8 cellular contexts compared by ENCODE assay signal in the genomic region with DNA sequence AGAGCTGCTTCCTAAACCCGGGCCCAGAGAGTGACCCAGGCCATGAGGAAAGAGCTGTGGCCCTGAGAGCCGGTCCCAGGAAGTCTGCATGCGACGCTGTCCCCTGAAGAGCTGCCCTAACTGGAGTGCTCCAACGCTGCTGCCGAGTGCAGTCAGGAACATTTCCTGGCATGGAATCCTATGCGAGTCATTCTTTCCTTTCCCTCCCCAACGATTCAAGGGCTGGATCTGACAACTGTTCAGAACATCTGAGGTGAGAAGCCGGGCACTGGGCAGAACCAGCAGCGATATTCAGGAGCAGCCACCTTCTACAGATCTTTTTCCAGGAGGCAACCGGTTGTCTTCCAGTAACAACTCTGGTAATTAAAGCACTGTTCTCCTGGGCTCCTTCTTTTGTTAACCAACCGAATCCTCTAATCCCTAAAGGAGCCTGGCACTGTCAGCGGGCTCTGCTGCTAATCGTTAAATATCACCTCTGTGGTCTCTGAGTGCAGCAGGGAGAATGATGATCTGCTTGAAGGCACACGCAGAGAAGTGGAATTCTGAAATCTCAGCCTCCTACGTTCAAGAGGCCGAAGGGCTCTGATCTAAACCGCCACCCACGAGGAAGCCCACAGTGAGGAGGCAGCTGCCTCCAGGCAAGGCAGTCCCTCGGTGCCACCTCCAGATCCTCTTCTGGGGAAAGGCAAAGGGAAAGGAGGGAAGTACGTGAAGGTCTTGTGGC. TPM values are rescaled to one million over a fixed set of nuclear protein-coding genes. Genes with fewer than 3 reads are reported as not detected.
A peak's percentile ranks its signal among the peaks of the same experiment; 100 is the strongest.
DNase-seq lines count a peak whose midpoint lies in the region; ATAC-seq and TF ChIP-seq lines count a peak whose summit lies in the region.

No MANE protein-coding gene starts in this region.

- peaks cover 10% of the 10 kb centered on the region for H3K4me1 ChIP-seq in NT2/D1 (ENCODE audit: insufficient read depth, insufficient read length)
- peaks cover 3 to 16% of the 10 kb centered on the region in 2 donors for H3K4me1 ChIP-seq in naive thymus-derived CD4-positive, alpha-beta T cell (ENCODE audit: control insufficient read depth in 2 of 2, insufficient read depth in 2 of 2, low read length in 2 of 2)

- peaks cover 17% of the 10 kb centered on the region for H3K36me3 ChIP-seq in NT2/D1 (ENCODE audit: insufficient read depth, insufficient read length, low read length)
- H3K36me3 ChIP-seq in naive thymus-derived CD4-positive, alpha-beta T cell (ENCODE audit: control insufficient read depth in 2 of 3, insufficient read depth in 3 of 3, low read length in 3 of 3), result peaks cover 0 to 41% (median 0%) of the 10 kb centered on the region in 3 experiments

- peaks cover 0 to 24% (median 0%) of the 10 kb centered on the region in 5 donors for H3K36me3 Mint-ChIP-seq in naive thymus-derived CD4-positive, alpha-beta T cell

- no peak overlapping the region for H3K4me3 ChIP-seq in NT2/D1 (ENCODE audit: insufficient read length, low read depth)
- H3K4me3 ChIP-seq in naive thymus-derived CD4-positive, alpha-beta T cell (ENCODE audit: low read length), result no peak overlapping the region

- DNase-seq in DMS153 (lab: John Stamatoyannopoulos, UW), result peak; percentile 65
- DNase-seq in NT2/D1 (ENCODE audit: low read depth, low spot score), result no peak
- no peak for DNase-seq in naive thymus-derived CD4-positive, alpha-beta T cell
- no peak for DNase-seq in DMS 273 treated with DMSO at 0.1 percent for 48 hours (lab: John Stamatoyannopoulos, UW)
- DNase-seq in GM20000 (ENCODE audit: low spot score), result no peak

- H3K4me3 Mint-ChIP-seq in naive thymus-derived CD4-positive, alpha-beta T cell, result peak overlapping the region in 1 of 10 donors; percentile 41

- H3K27me3 ChIP-seq in NT2/D1 (ENCODE audit: insufficient read depth, insufficient read length), result no peaks in the 10 kb centered on the region
- H3K27me3 ChIP-seq in naive thymus-derived CD4-positive, alpha-beta T cell (ENCODE audit: control insufficient read depth in 2 of 2, insufficient read depth in 2 of 2, low read length in 2 of 2), result no peaks in the 10 kb centered on the region

- POLR2A ChIA-PET in naive thymus-derived CD4-positive, alpha-beta T cell (lab: Charles Lee), result no interaction called here

- H3K9me3 Mint-ChIP-seq in naive thymus-derived CD4-positive, alpha-beta T cell, result no peaks in the 10 kb centered on the region

- CTCF ChIA-PET in naive thymus-derived CD4-positive, alpha-beta T cell (lab: Charles Lee), result interaction anchor here (1.8 kb wide), 1 partner anchor 57 kb away, joined by 7 read pairs; no protein-coding TSS in a partner anchor

- H3K27ac ChIP-seq in naive thymus-derived CD4-positive, alpha-beta T cell (ENCODE audit: low read depth, low read length), result no peak overlapping the region

- no peaks in the 10 kb centered on the region for H3K27me3 Mint-ChIP-seq in naive thymus-derived CD4-positive, alpha-beta T cell

- no peak for TF ChIP-seq CTCF in GM20000 (IDR thresholded peaks at IDR 0.05; ENCODE audit: extremely low read depth, missing control alignments)

- peak overlapping the region; percentile 21 for H3K9ac ChIP-seq in NT2/D1 (ENCODE audit: insufficient read length, low read depth)

- H3K4me1 Mint-ChIP-seq in naive thymus-derived CD4-positive, alpha-beta T cell, result peaks cover 31 to 91% (median 76%) of the 10 kb centered on the region in 7 donors

- H3K9me3 ChIP-seq in NT2/D1 (ENCODE audit: insufficient read depth, low read length), result no peaks in the 10 kb centered on the region
- H3K9me3 ChIP-seq in naive thymus-derived CD4-positive, alpha-beta T cell (ENCODE audit: control insufficient read depth in 2 of 3, low read length in 3 of 3), result no peaks in the 10 kb centered on the region

- peak overlapping the region in 7 of 9 donors; percentile 7 to 82 (median 49) for H3K27ac Mint-ChIP-seq in naive thymus-derived CD4-positive, alpha-beta T cell

- intact Hi-C loops in naive thymus-derived CD4-positive, alpha-beta T cell (cut with micrococcal nuclease), result no loop called here

- peak; percentile 59 for ATAC-seq in esophagus mucosa
- no peak for ATAC-seq in naive thymus-derived CD4-positive, alpha-beta T cell
- ATAC-seq in GM18502 (IDR thresholded peaks at IDR 0.05; ENCODE audit: poor library complexity, unreplicated experiment), result no peak
- no peak for ATAC-seq in HG03520 (IDR thresholded peaks at IDR 0.05; ENCODE audit: unreplicated experiment)

RNA-seq across cellular contexts. Expression of a gene that starts 55.8 kb away (rescaled TPM):
- total RNA-seq in esophagus mucosa, result 0.20 TPM
- total RNA-seq in naive thymus-derived CD4-positive, alpha-beta T cell, result 1 to 10 TPM in 4 of 5 experiments, under 1 TPM in 1; 0.15 to 1.5 (median 1.3) TPM
- under 1 TPM; 0.55 to 0.91 TPM for polyA plus RNA-seq in naive thymus-derived CD4-positive, alpha-beta T cell
